In the genomic region with DNA sequence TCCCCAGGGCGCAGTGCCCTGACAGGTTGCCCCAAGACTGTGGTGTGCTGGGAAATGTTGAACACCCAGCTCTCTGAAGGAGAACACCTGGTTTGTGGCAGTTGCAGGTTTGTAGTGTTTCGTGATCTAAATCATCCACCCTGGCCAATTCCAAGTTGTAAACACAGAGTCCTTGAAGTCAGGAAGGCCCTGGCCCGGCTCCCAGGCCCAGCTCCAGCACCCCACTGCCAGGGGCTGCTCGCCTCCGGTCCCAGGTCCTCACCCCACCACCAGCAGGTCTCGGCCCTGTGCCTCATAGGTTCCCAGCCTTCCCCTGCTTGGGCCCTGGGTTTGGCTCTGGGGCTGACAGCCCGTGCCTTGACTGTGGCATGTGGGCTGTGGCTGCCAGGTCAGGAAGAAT, we compare ENCODE assay signal across 16 cellular contexts.
A peak's percentile ranks its signal among the peaks of the same experiment; 100 is the strongest.
DNase-seq lines count a peak whose midpoint lies in the region; ATAC-seq and TF ChIP-seq lines count a peak whose summit lies in the region.
"Had no signal": no experiment of that assay in that cellular context is flagged by ENCODE, and none has a peak within 500 bp of the region (broad histone marks: within the 10 kb centered on the region; RNA-seq: fewer than 3 reads in every experiment).

No MANE protein-coding gene starts in this region.

- ATAC-seq in upper lobe of right lung, result peak; percentile 4
- ATAC-seq in SK-N-SH treated with all-trans-retinoic acid at 6 μM for 48 hours, result no peak
- ATAC-seq: GM12878 had no signal

- no peak overlapping the region for H3K4ac ChIP-seq in mesenchymal stem cell (ENCODE audit: low read depth in 1 of 2, low read length in 2 of 2)

- H3K27ac Mint-ChIP-seq in endothelial cell (ENCODE audit: unreplicated experiment), result no peak overlapping the region

- H2BK15ac ChIP-seq in mesenchymal stem cell (ENCODE audit: low read depth, poor library complexity, severe bottlenecking), result no peak overlapping the region

- H3K9me3 ChIP-seq in BLaER1 (peaks cover 14% of the 10 kb centered on the region), WERI-Rb-1 (ENCODE audit: severe bottlenecking) (peaks cover 14% of the 10 kb centered on the region), mesenchymal stem cell (ENCODE audit: control insufficient read depth, low read length) (no peaks in the 10 kb centered on the region), upper lobe of right lung (no peaks in the 10 kb centered on the region)
- H3K9me3 ChIP-seq: HAP-1 had no signal

- peak overlapping the region; percentile 19 for H4K8ac ChIP-seq in mesenchymal stem cell (ENCODE audit: low read length)

- H3K23ac ChIP-seq in mesenchymal stem cell (ENCODE audit: low read length in 2 of 2), result no peak overlapping the region

- H3K27me3 ChIP-seq in BLaER1, result no peaks in the 10 kb centered on the region
- no peaks in the 10 kb centered on the region for H3K27me3 ChIP-seq in WERI-Rb-1 (ENCODE audit: insufficient read depth, low read depth, severe bottlenecking)
- peaks cover 11 to 24% of the 10 kb centered on the region in 2 experiments for H3K27me3 ChIP-seq in mesenchymal stem cell (ENCODE audit: control insufficient read depth in 1 of 2, insufficient read depth in 1 of 2, low read length in 2 of 2)
- H3K27me3 ChIP-seq in upper lobe of right lung, result no peaks in the 10 kb centered on the region

- H2BK12ac ChIP-seq in mesenchymal stem cell (ENCODE audit: low read length in 2 of 2), result no peak overlapping the region

- WGBS in mesenchymal stem cell, result 80% methylated on average over 7 of the region's 7 CpGs
- WGBS in lower leg skin, 2 donors, result 88 to 92% methylated on average over 7 of the region's 7 CpGs

- H3K9ac ChIP-seq in BLaER1 (no peak overlapping the region), mesenchymal stem cell (ENCODE audit: low read length) (no peak overlapping the region)

- no peak for DNase-seq in WERI-Rb-1
- no peak for DNase-seq in mesenchymal stem cell
- DNase-seq in upper lobe of right lung, result no peak
- no peak for DNase-seq in lower leg skin (ENCODE audit: low spot score in 2 of 2)
- DNase-seq in endothelial cell (ENCODE audit: low spot score), result no peak
- DNase-seq: 8988T; C1 segment of cervical spinal cord; CD4-positive, CD25-positive, alpha-beta regulatory T cell; CD8-positive, alpha-beta memory T cell; DMS53; DND-41; EL had no signal

- no peaks in the 10 kb centered on the region for H3K4me1 Mint-ChIP-seq in endothelial cell (ENCODE audit: unreplicated experiment)

- no peak overlapping the region for H3K18ac ChIP-seq in mesenchymal stem cell (ENCODE audit: low read depth in 1 of 2, low read length in 2 of 2)

- TF ChIP-seq CTCF in WERI-Rb-1 (IDR thresholded peaks at IDR 0.05; ENCODE audit: low read depth, low read length), result no peak
- TF ChIP-seq CTCF in upper lobe of right lung (IDR thresholded peaks at IDR 0.05), result no peak
- no peak for TF ChIP-seq CTCF in lower leg skin (IDR thresholded peaks at IDR 0.05)
- TF ChIP-seq CTCF in endothelial cell (IDR thresholded peaks at IDR 0.05; ENCODE audit: unreplicated experiment), result no peak

- H3K9me3 Mint-ChIP-seq in endothelial cell (ENCODE audit: unreplicated experiment), result no peaks in the 10 kb centered on the region

- peaks cover 75% of the 10 kb centered on the region for H3K4me1 ChIP-seq in BLaER1
- peaks cover 2% of the 10 kb centered on the region for H3K4me1 ChIP-seq in mesenchymal stem cell (ENCODE audit: control insufficient read depth, insufficient read depth, low read depth, low read length)
- no peaks in the 10 kb centered on the region for H3K4me1 ChIP-seq in upper lobe of right lung
- H3K4me1 ChIP-seq: HAP-1 had no signal

- H4K91ac ChIP-seq in mesenchymal stem cell (ENCODE audit: low read length), result no peak overlapping the region

- H3K36me3 Mint-ChIP-seq in endothelial cell (ENCODE audit: low read depth, unreplicated experiment), result no peaks in the 10 kb centered on the region
- H3K36me3 Mint-ChIP-seq: CD8-positive, alpha-beta memory T cell had no signal

- H2BK5ac ChIP-seq in mesenchymal stem cell (ENCODE audit: low read depth, low read length, poor library complexity, severe bottlenecking), result no peak overlapping the region

- intact Hi-C loops in upper lobe of right lung (cut with DNase I), result no loop called here
- intact Hi-C loops in lower leg skin (cut with DNase I; ENCODE audit: low total_unique reads), result loop anchor here (10.0 kb wide), 1 partner anchor 190 kb away; no protein-coding TSS in a partner anchor

- peak overlapping the region; percentile 43; the same call in 1 of the 2 replicates for H3K27ac ChIP-seq in BLaER1
- peak overlapping the region; percentile 94 for H3K27ac ChIP-seq in WERI-Rb-1
- no peak overlapping the region for H3K27ac ChIP-seq in mesenchymal stem cell (ENCODE audit: low read length, poor library complexity, severe bottlenecking)
- H3K27ac ChIP-seq in upper lobe of right lung, result no peak overlapping the region

- H3K4me2 ChIP-seq in BLaER1 (peak overlapping the region; percentile 46; the same call in 1 of the 2 replicates), mesenchymal stem cell (ENCODE audit: low read length, poor library complexity, severe bottlenecking) (no peak overlapping the region)

- H3K4me3 ChIP-seq in BLaER1, result no peak overlapping the region
- H3K4me3 ChIP-seq in WERI-Rb-1 (ENCODE audit: low read depth, low read length), result no peak overlapping the region
- no peak overlapping the region for H3K4me3 ChIP-seq in mesenchymal stem cell (ENCODE audit: insufficient read depth in 1 of 2, low read depth in 1 of 2, low read length in 2 of 2)
- no peak overlapping the region for H3K4me3 ChIP-seq in upper lobe of right lung
- no peak overlapping the region for H3K4me3 ChIP-seq in lower leg skin (ENCODE audit: low read depth, poor library complexity, severe bottlenecking)
- H3K4me3 ChIP-seq: GM12878, HAP-1 had no signal

- H2BK120ac ChIP-seq in mesenchymal stem cell (ENCODE audit: low read depth, low read length), result no peak overlapping the region

- H3K36me3 ChIP-seq in BLaER1 (no peaks in the 10 kb centered on the region), WERI-Rb-1 (no peaks in the 10 kb centered on the region), mesenchymal stem cell (ENCODE audit: control insufficient read depth in 1 of 2, insufficient read depth in 2 of 2, low read depth in 1 of 2, low read length in 2 of 2) (no peaks in the 10 kb centered on the region), upper lobe of right lung (no peaks in the 10 kb centered on the region)
- H3K36me3 ChIP-seq: HAP-1 had no signal

- no peak overlapping the region for H3K14ac ChIP-seq in mesenchymal stem cell (ENCODE audit: low read length in 2 of 2)

- no peak overlapping the region for H2AK5ac ChIP-seq in mesenchymal stem cell (ENCODE audit: low read length, severe bottlenecking)

- no peak overlapping the region for H3K4me3 Mint-ChIP-seq in endothelial cell (ENCODE audit: unreplicated experiment)
- H3K4me3 Mint-ChIP-seq: CD8-positive, alpha-beta memory T cell had no signal

- no peaks in the 10 kb centered on the region for H3K79me1 ChIP-seq in mesenchymal stem cell (replicated peaks; ENCODE audit: low read length, poor library complexity, severe bottlenecking)

- peaks cover 11% of the 10 kb centered on the region for H3K27me3 Mint-ChIP-seq in endothelial cell (ENCODE audit: unreplicated experiment)
- H3K27me3 Mint-ChIP-seq: CD8-positive, alpha-beta memory T cell had no signal

- no peak overlapping the region for H2AFZ ChIP-seq in mesenchymal stem cell (ENCODE audit: low read depth, low read length)

- H4K20me1 ChIP-seq in BLaER1, result no peaks in the 10 kb centered on the region

- no peak for TF ChIP-seq POLR2A in lower leg skin (IDR thresholded peaks at IDR 0.05)

TF ChIP-seq in SK-N-SH treated with all-trans-retinoic acid at 6 μM for 48 hours, 23 proteins besides CTCF, POLR2A, EP300 and RAD21 (continues in another document):
- no peak for TF ChIP-seq SNAI2 (CRISPR knock-in tag; IDR thresholded peaks at IDR 0.05)
- TF ChIP-seq, protein P1, sequence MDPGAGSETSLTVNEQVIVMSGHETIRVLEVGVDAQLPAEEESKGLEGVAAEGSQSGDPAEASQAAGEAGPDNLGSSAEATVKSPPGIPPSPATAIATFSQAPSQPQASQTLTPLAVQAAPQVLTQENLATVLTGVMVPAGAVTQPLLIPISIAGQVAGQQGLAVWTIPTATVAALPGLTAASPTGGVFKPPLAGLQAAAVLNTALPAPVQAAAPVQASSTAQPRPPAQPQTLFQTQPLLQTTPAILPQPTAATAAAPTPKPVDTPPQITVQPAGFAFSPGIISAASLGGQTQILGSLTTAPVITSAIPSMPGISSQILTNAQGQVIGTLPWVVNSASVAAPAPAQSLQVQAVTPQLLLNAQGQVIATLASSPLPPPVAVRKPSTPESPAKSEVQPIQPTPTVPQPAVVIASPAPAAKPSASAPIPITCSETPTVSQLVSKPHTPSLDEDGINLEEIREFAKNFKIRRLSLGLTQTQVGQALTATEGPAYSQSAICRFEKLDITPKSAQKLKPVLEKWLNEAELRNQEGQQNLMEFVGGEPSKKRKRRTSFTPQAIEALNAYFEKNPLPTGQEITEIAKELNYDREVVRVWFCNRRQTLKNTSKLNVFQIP (CRISPR knock-in tag; IDR thresholded peaks at IDR 0.05; ENCODE audit: borderline replicate concordance, low read depth), result no peak
- TF ChIP-seq BACH2 (CRISPR knock-in tag; IDR thresholded peaks at IDR 0.05; ENCODE audit: borderline replicate concordance), result no peak
- no peak for TF ChIP-seq ISL1 (CRISPR knock-in tag; IDR thresholded peaks at IDR 0.05)
- TF ChIP-seq, protein P2, sequence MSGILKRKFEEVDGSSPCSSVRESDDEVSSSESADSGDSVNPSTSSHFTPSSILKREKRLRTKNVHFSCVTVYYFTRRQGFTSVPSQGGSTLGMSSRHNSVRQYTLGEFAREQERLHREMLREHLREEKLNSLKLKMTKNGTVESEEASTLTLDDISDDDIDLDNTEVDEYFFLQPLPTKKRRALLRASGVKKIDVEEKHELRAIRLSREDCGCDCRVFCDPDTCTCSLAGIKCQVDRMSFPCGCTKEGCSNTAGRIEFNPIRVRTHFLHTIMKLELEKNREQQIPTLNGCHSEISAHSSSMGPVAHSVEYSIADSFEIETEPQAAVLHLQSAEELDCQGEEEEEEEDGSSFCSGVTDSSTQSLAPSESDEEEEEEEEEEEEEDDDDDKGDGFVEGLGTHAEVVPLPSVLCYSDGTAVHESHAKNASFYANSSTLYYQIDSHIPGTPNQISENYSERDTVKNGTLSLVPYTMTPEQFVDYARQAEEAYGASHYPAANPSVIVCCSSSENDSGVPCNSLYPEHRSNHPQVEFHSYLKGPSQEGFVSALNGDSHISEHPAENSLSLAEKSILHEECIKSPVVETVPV (CRISPR knock-in tag; IDR thresholded peaks at IDR 0.05), result no peak
- no peak for TF ChIP-seq ZNF565 (CRISPR knock-in tag; conservative IDR thresholded peaks at IDR 0.05; ENCODE audit: low read depth)
- TF ChIP-seq ZC3H10 (CRISPR knock-in tag; IDR thresholded peaks at IDR 0.05), result no peak
- TF ChIP-seq ZFP3 (CRISPR knock-in tag; IDR thresholded peaks at IDR 0.05), result no peak
- TF ChIP-seq CSDC2 (CRISPR knock-in tag; IDR thresholded peaks at IDR 0.05), result no peak
- TF ChIP-seq GLIS3 (CRISPR knock-in tag; IDR thresholded peaks at IDR 0.05), result no peak

Comparison
In these comparisons a context has a peak if more than half of its experiments do, and no peak if none do; other contexts are left out.
1. H3K27ac ChIP-seq: peak in BLaER1 (single experiment) and WERI-Rb-1 (single experiment); none in mesenchymal stem cell (single experiment) and upper lobe of right lung (single experiment).